8 cellular contexts compared by ENCODE assay signal in the genomic region with DNA sequence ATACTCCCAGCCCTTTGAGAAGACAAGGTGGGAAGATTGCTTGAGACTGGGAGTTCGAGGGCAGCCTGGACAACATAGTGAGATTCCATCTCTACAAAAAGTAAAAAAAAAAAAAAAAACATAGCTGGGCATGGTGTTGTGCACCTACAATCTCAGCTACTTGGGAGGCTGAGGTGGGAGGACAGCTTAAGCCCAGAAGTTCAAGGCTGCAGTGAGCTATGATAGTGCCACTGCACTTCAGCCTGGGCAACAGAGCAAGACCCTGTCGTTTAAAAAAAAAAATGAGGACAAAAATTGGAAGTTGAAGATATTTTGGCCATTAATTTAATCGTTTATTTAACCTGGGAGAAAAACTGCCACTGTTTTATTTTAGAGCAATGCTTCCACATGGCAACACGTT. TPM values are rescaled to one million over a fixed set of nuclear protein-coding genes. Genes with fewer than 3 reads are reported as not detected.
DNase-seq lines count a peak whose midpoint lies in the region; ATAC-seq and TF ChIP-seq lines count a peak whose summit lies in the region.

No MANE protein-coding gene starts in this region.

- BruUV-seq in IMR-90 (replicated peaks; lab: Mats Ljungman, UMichigan), result no TSS peak

- TF ChIP-seq CTCF in AG04450 (IDR thresholded peaks at IDR 0.05; ENCODE audit: low read depth, low read length) (no peak), IMR-90 (conservative IDR thresholded peaks at IDR 0.05; ENCODE audit: low read depth, low read length) (no peak), cardiac fibroblast (IDR thresholded peaks at IDR 0.05; ENCODE audit: low read depth, low read length) (no peak)

- H3K56ac ChIP-seq in IMR-90 (ENCODE audit: extremely low read depth, insufficient read depth, low read length), result no peak overlapping the region

- no peak overlapping the region for H4K8ac ChIP-seq in IMR-90 (ENCODE audit: low read depth in 2 of 2, low read length in 2 of 2)

- H3K23ac ChIP-seq in IMR-90 (ENCODE audit: low read depth, low read length), result peak overlapping the region; percentile 95

- no peak overlapping the region for H4K91ac ChIP-seq in IMR-90 (ENCODE audit: insufficient read depth, low read depth, low read length)

- no peak overlapping the region for H3K18ac ChIP-seq in IMR-90 (ENCODE audit: low read depth, low read length)

- CTCF ChIA-PET in AG04450 (lab: Charles Lee), result interaction anchor here (0.7 to 2.4 kb wide), 5 partner anchors 10 to 209 kb away, joined by 4 to 26 read pairs (median 7); no protein-coding TSS in a partner anchor
- CTCF ChIA-PET in IMR-90 (lab: Yijun Ruan, JAX), result interaction anchor here (0.6 to 2.1 kb wide), 5 partner anchors 8 to 822 kb away, joined by 3 to 4 read pairs (median 3); no protein-coding TSS in a partner anchor

- dilution Hi-C loops in IMR-90 (cut with HindIII; ENCODE audit: low sequenced_read_pairs, unreplicated experiment), result no loop called here

- intact Hi-C loops in IMR-90 (cut with micrococcal nuclease), result no loop called here

- no peak overlapping the region for H3K4ac ChIP-seq in IMR-90 (ENCODE audit: low read depth, low read length)

- peaks cover 8% of the 10 kb centered on the region for H3K4me1 ChIP-seq in IMR-90 (ENCODE audit: control insufficient read depth, insufficient read depth, low read length)
- peaks cover 16% of the 10 kb centered on the region for H3K4me1 ChIP-seq in muscle layer of colon (ENCODE audit: insufficient read depth, low read length)

- H3K9me3 ChIP-seq in AG04450 (ENCODE audit: control insufficient read depth, insufficient read depth, low read length) (peaks cover 3% of the 10 kb centered on the region; the same call in 1 of the 2 replicates), IMR-90 (ENCODE audit: control insufficient read depth, insufficient read depth, low read length) (no peaks in the 10 kb centered on the region), muscle layer of colon (ENCODE audit: low read length) (no peaks in the 10 kb centered on the region)

- H3K36me3 ChIP-seq in IMR-90 (ENCODE audit: control insufficient read depth, insufficient read depth, low read length), result peaks cover 5% of the 10 kb centered on the region; the same call in 1 of the 2 replicates
- H3K36me3 ChIP-seq in muscle layer of colon (ENCODE audit: insufficient read depth, low read length), result peaks cover 5% of the 10 kb centered on the region

- H2AFZ ChIP-seq in IMR-90 (replicated peaks; ENCODE audit: low read length, poor library complexity), result no peak overlapping the region

- no peak overlapping the region for H2BK20ac ChIP-seq in IMR-90 (ENCODE audit: low read depth, low read length)

- in situ Hi-C loops in IMR-90 (cut with MboI; ENCODE audit: low sequenced_read_pairs), result loop anchor here (25.0 kb wide), 1 partner anchor 346 kb away; a partner anchor contains a TSS

- no peak overlapping the region for H4K5ac ChIP-seq in IMR-90 (ENCODE audit: low read depth, low read length)

- 100% methylated on average over 1 of the region's 4 CpGs; no CpG with 5 or more reads in 1 of the 2 experiments for WGBS in IMR-90 (ENCODE audit: extremely low coverage in 2 of 2, insufficient read length in 1 of 2), 2 experiments

- peaks cover 6% of the 10 kb centered on the region for H3K9me1 ChIP-seq in IMR-90 (ENCODE audit: insufficient read depth, low read length)

- peak overlapping the region; percentile 95 for H3K4me2 ChIP-seq in IMR-90 (ENCODE audit: low read depth, low read length)

- no peak for ATAC-seq in IMR-90 (ENCODE audit: low read depth)
- ATAC-seq in GM21367 (IDR thresholded peaks at IDR 0.05; ENCODE audit: unreplicated experiment), result no peak

- DNase-seq in AG04450 (ENCODE audit: low read depth, low spot score) (no peak), IMR-90 (no peak), cardiac fibroblast (ENCODE audit: low read depth in 2 of 2) (no peak), erythroblast (lab: John Stamatoyannopoulos, UW) (no peak), AML-193 (lab: John Stamatoyannopoulos, UW) (no peak), SW480 (ENCODE audit: low spot score) (no peak)

- H2BK15ac ChIP-seq in IMR-90 (ENCODE audit: low read depth, low read length), result no peak overlapping the region

- H2AK5ac ChIP-seq in IMR-90 (ENCODE audit: low read depth, low read length), result peak overlapping the region; percentile 5

- H2BK5ac ChIP-seq in IMR-90 (ENCODE audit: low read depth, low read length, poor library complexity, severe bottlenecking), result no peak overlapping the region

- POLR2A ChIA-PET in AG04450 (lab: Yijun Ruan, JAX), result interaction anchor here (0.6 to 1.4 kb wide), 2 partner anchors 20 to 72 kb away, joined by 5 read pairs; no protein-coding TSS in a partner anchor
- POLR2A ChIA-PET in IMR-90 (lab: Charles Lee; ENCODE audit: unreplicated experiment), result interaction anchor here (0.6 kb wide), 1 partner anchor 88 kb away, joined by 6 read pairs; no protein-coding TSS in a partner anchor

- H3K27ac ChIP-seq in AG04450 (ENCODE audit: low read depth, low read length) (no peak overlapping the region), IMR-90 (ENCODE audit: insufficient read depth, low read length) (no peak overlapping the region), muscle layer of colon (ENCODE audit: low read depth, low read length) (no peak overlapping the region)

- H4K20me1 ChIP-seq in IMR-90 (ENCODE audit: insufficient read depth, low read length), result peaks cover 42% of the 10 kb centered on the region

- no peak overlapping the region for H2AK9ac ChIP-seq in IMR-90 (replicated peaks; ENCODE audit: low read depth, low read length, poor library complexity)

- TF ChIP-seq RAD21 in IMR-90 (IDR thresholded peaks at IDR 0.05; ENCODE audit: low read length), result no peak

- H3K79me1 ChIP-seq in IMR-90 (ENCODE audit: low read depth in 1 of 2, low read length in 2 of 2), result peaks cover 15 to 56% of the 10 kb centered on the region in 2 experiments; a peak in 3 of 4 replicates

- H3K14ac ChIP-seq in IMR-90 (replicated peaks; ENCODE audit: low read depth, low read length), result no peak overlapping the region; the same call in 1 of the 2 replicates

- H3K27me3 ChIP-seq in AG04450 (ENCODE audit: control insufficient read depth, insufficient read depth, low read length), result no peaks in the 10 kb centered on the region
- no peaks in the 10 kb centered on the region for H3K27me3 ChIP-seq in IMR-90 (ENCODE audit: control insufficient read depth, insufficient read depth, low read length)
- H3K27me3 ChIP-seq in muscle layer of colon (ENCODE audit: control insufficient read depth in 1 of 2, insufficient read depth in 2 of 2, low read length in 2 of 2), result no peaks in the 10 kb centered on the region

- H3K4me3 ChIP-seq in AG04450 (ENCODE audit: low read depth, low read length) (peak overlapping the region; percentile 86), IMR-90 (ENCODE audit: insufficient read depth, low read depth, low read length) (peak overlapping the region; percentile 95; the same call in 1 of the 2 replicates), cardiac fibroblast (replicated peaks in 1 of 2; ENCODE audit: low read depth in 2 of 2, low read length in 2 of 2) (peak overlapping the region; percentile 89 to 98), muscle layer of colon (ENCODE audit: low read depth in 1 of 2, low read length in 2 of 2) (peak overlapping the region; percentile 73 to 96)

- H3K9ac ChIP-seq in IMR-90 (ENCODE audit: low read depth, low read length), result peak overlapping the region; percentile 83
- H3K9ac ChIP-seq in muscle layer of colon (ENCODE audit: low read length), result peak overlapping the region; percentile 41

- no peak overlapping the region for H2BK120ac ChIP-seq in IMR-90 (ENCODE audit: low read depth, low read length)

- TF ChIP-seq POLR2A in IMR-90 (IDR thresholded peaks at IDR 0.05; ENCODE audit: low read depth, low read length) (no peak), erythroblast (IDR thresholded peaks at IDR 0.05; ENCODE audit: low read length) (no peak)

TF ChIP-seq in IMR-90, 13 proteins besides CTCF, POLR2A, EP300 and RAD21 (continues in another document):
- no peak for TF ChIP-seq MAFK (IDR thresholded peaks at IDR 0.05; ENCODE audit: low read depth, low read length)
- no peak for TF ChIP-seq SMC3 (IDR thresholded peaks at IDR 0.05; ENCODE audit: low read depth, low read length)
- TF ChIP-seq FOS (IDR thresholded peaks at IDR 0.05; ENCODE audit: low read depth, low read length), result no peak
- TF ChIP-seq CHD1 (IDR thresholded peaks at IDR 0.05; ENCODE audit: low read depth, low read length), result no peak
- TF ChIP-seq MXI1 (IDR thresholded peaks at IDR 0.05; ENCODE audit: borderline replicate concordance, low read depth, low read length), result no peak
- no peak for TF ChIP-seq NFE2L2 (IDR thresholded peaks at IDR 0.05; ENCODE audit: low read depth, low read length)
- no peak for TF ChIP-seq RCOR1 (IDR thresholded peaks at IDR 0.05; ENCODE audit: insufficient replicate concordance, low read length)
- TF ChIP-seq, protein P1, sequence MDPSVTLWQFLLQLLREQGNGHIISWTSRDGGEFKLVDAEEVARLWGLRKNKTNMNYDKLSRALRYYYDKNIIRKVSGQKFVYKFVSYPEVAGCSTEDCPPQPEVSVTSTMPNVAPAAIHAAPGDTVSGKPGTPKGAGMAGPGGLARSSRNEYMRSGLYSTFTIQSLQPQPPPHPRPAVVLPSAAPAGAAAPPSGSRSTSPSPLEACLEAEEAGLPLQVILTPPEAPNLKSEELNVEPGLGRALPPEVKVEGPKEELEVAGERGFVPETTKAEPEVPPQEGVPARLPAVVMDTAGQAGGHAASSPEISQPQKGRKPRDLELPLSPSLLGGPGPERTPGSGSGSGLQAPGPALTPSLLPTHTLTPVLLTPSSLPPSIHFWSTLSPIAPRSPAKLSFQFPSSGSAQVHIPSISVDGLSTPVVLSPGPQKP (IDR thresholded peaks at IDR 0.05; ENCODE audit: borderline replicate concordance, low read depth, low read length), result no peak

RNA-seq across cellular contexts. Expression of a gene that starts 1.1 kb away (rescaled TPM):
- 7.6 and 7.7 TPM in 2 replicates for polyA plus RNA-seq in AG04450 (2011; rRNA removed)
- 17.0 and 17.1 TPM in 2 replicates for polyA minus RNA-seq in AG04450 (2011; rRNA and poly(A)+ RNA removed)
- 12.7 and 14.2 TPM in 2 replicates for total RNA-seq in IMR-90 (2012; rRNA removed)
- polyA plus RNA-seq in IMR-90 (2012; rRNA removed), result 9.2 and 9.7 TPM in 2 replicates
- 3.4 and 4.1 TPM in 2 replicates for polyA plus RNA-seq in IMR-90 (2012; cell fraction: cytosol; rRNA removed)
- polyA plus RNA-seq in IMR-90 (2012; cell fraction: nucleus; rRNA removed; ENCODE audit: low replicate concordance), result 12.4 and 16.0 TPM in 2 replicates

RNA-seq across cellular contexts. Expression of a gene that starts 20.8 kb away (rescaled TPM):
- 2.8 and 5.7 TPM in 2 replicates for polyA plus RNA-seq in AG04450 (2011; rRNA removed)
- 1.8 and 2.0 TPM in 2 replicates for polyA minus RNA-seq in AG04450 (2011; rRNA and poly(A)+ RNA removed)
- total RNA-seq in IMR-90 (2012; rRNA removed), result 0.72 and 0.83 TPM in 2 replicates
- 1.1 and 1.3 TPM in 2 replicates for polyA plus RNA-seq in IMR-90 (2012; rRNA removed)
- 0.85 and 1.1 TPM in 2 replicates for polyA plus RNA-seq in IMR-90 (2012; cell fraction: cytosol; rRNA removed)
- 1.2 and 1.5 TPM in 2 replicates for polyA plus RNA-seq in IMR-90 (2012; cell fraction: nucleus; rRNA removed; ENCODE audit: low replicate concordance)
